Comparison of ENCODE assay signal across 8 cellular contexts in genomic region chr1:16440480-16441311, GRCh38. TPM values are rescaled to one million over a fixed set of nuclear protein-coding genes. Genes with fewer than 3 reads are reported as not detected.
DNase-seq lines count a peak whose midpoint lies in the region; ATAC-seq, FAIRE-seq and TF ChIP-seq lines count a peak whose summit lies in the region.

A gene with protein sequence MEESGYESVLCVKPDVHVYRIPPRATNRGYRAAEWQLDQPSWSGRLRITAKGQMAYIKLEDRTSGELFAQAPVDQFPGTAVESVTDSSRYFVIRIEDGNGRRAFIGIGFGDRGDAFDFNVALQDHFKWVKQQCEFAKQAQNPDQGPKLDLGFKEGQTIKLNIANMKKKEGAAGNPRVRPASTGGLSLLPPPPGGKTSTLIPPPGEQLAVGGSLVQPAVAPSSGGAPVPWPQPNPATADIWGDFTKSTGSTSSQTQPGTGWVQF (plus strand): TSS chr1:16440724. CDS start chr1:16440762, 38 bp downstream.

- no peaks in the 10 kb centered on the region for H3K27me3 ChIP-seq in MG63

- H3K9me3 Mint-ChIP-seq in nephron = no peaks in the 10 kb centered on the region

- peaks cover 27% of the 10 kb centered on the region for H3K36me3 ChIP-seq in MG63

- H3K9me3 ChIP-seq in MG63 = no peaks in the 10 kb centered on the region

- peak; percentile 79 for FAIRE-seq in H54 (lab: Jason Lieb, UNC)

- H3K4me3 Mint-ChIP-seq in nephron = peak within 1 kb of the TSS; percentile 92 to 97 (median 95)

- TF ChIP-seq POLR2A in H54 (IDR thresholded peaks at IDR 0.05; ENCODE audit: low read depth, low read length) = peak; percentile 88

- peaks cover 22% of the 10 kb centered on the region for H3K36me3 Mint-ChIP-seq in nephron (ENCODE audit: low read depth)

- peak; percentile 93 for ATAC-seq in stimulated activated naive CD8-positive, alpha-beta T cell treated with anti-CD3 and anti-CD28 coated beads, Interleukin-15, Interleukin-2, amounts not matched to agents 100 U/mL and 50 U/mL, for 24 hours

- H3K27ac Mint-ChIP-seq in nephron = peak within 1 kb of the TSS; percentile 85 to 94 (median 90)

- peak; percentile 99 for DNase-seq in ELF-1 (ENCODE audit: low read depth, low spot score)
- peak; percentile 71 for DNase-seq in H54 (ENCODE audit: insufficient read length, low spot score)
- DNase-seq in MG63 = peak; percentile 93
- peak; percentile 90 for DNase-seq in SHP77 (lab: John Stamatoyannopoulos, UW)
- peak; percentile 87 for DNase-seq in activated effector memory CD4-positive, alpha-beta T cell treated with Interleukin-2 at 50 U/mL for 16 hours
- DNase-seq in fibroblast of the aortic adventitia (ENCODE audit: low read depth) = peak; percentile 92
- DNase-seq in stimulated activated naive CD8-positive, alpha-beta T cell treated with anti-CD3 and anti-CD28 coated beads, Interleukin-15, Interleukin-2, amounts not matched to agents 100 U/mL and 50 U/mL, for 24 hours = peak; percentile 99

- H3K4me1 Mint-ChIP-seq in nephron = peaks cover 19% of the 10 kb centered on the region

- peak within 1 kb of the TSS; percentile 85 for H3K4me3 ChIP-seq in MG63
- H3K4me3 ChIP-seq in fibroblast of the aortic adventitia (ENCODE audit: low read depth, low read length) = peak within 1 kb of the TSS; percentile 99

- TF ChIP-seq CTCF in fibroblast of the aortic adventitia (IDR thresholded peaks at IDR 0.05; ENCODE audit: insufficient read depth, low read length) (peak; percentile 84), nephron (IDR thresholded peaks at IDR 0.05; ENCODE audit: unreplicated experiment in 3 of 3) (peak; percentile 90 to 93 (median 92))

- no peaks in the 10 kb centered on the region for H3K27me3 Mint-ChIP-seq in nephron (ENCODE audit: low read depth)

RNA-seq across cellular contexts. Expression of the gene that starts here (rescaled TPM):
- total RNA-seq in MG63 (2014; rRNA removed; shearing (Covaris generic); ENCODE audit: low replicate concordance) = 42.4 and 86.0 TPM in 2 replicates
- 71.5 and 73.9 TPM in 2 replicates for total RNA-seq in fibroblast of the aortic adventitia (ENCODE audit: low replicate concordance)

Comparison
In these comparisons a context has a peak if more than half of its experiments do, and no peak if none do; other contexts are left out.
1. Peak in every context shown above with its lines: DNase-seq, ATAC-seq and H3K4me3 ChIP-seq.